Comparison of ENCODE assay signal across 12 cellular contexts in genomic region chr17:13599808-13600398, GRCh38. TPM values are rescaled to one million over a fixed set of nuclear protein-coding genes. Genes with fewer than 3 reads are reported as not detected.
DNase-seq lines count a peak whose midpoint lies in the region; ATAC-seq and TF ChIP-seq lines count a peak whose summit lies in the region.
"Had no signal": no experiment of that assay in that cellular context is flagged by ENCODE, and none has a peak within 500 bp of the region (broad histone marks: within the 10 kb centered on the region; RNA-seq: fewer than 3 reads in every experiment).

No MANE protein-coding gene starts in this region.

- DNase-seq in AG04449 (ENCODE audit: low read depth, low spot score) (no peak), HEK293T (ENCODE audit: extremely low spot score) (no peak), chondrocyte (ENCODE audit: low spot score) (no peak), epidermal melanocyte (ENCODE audit: insufficient read length, low spot score) (no peak), WERI-Rb-1 (no peak)
- no peak for DNase-seq in activated CD8-positive, alpha-beta T cell treated with anti-CD3 and anti-CD28 coated beads for 36 hours
- DNase-seq: Calu3, midbrain, NCI-H82 had no signal

- H3K27me3 Mint-ChIP-seq in chondrocyte (ENCODE audit: low read depth) = no peaks in the 10 kb centered on the region
- H3K27me3 Mint-ChIP-seq in activated CD8-positive, alpha-beta T cell treated with anti-CD3 and anti-CD28 coated beads for 36 hours = peaks cover 45% of the 10 kb centered on the region

- no peak for TF ChIP-seq CTCF in AG04449 (IDR thresholded peaks at IDR 0.05; ENCODE audit: insufficient read depth, low read length, missing control alignments)
- TF ChIP-seq CTCF in chondrocyte (IDR thresholded peaks at IDR 0.05) = no peak
- no peak for TF ChIP-seq CTCF in activated CD8-positive, alpha-beta T cell treated with anti-CD3 and anti-CD28 coated beads for 36 hours (IDR thresholded peaks at IDR 0.05)
- no peak for TF ChIP-seq CTCF in WERI-Rb-1 (IDR thresholded peaks at IDR 0.05; ENCODE audit: low read depth, low read length)

- peak overlapping the region; percentile 86 for H3K27ac Mint-ChIP-seq in chondrocyte (ENCODE audit: unreplicated experiment)
- H3K27ac Mint-ChIP-seq in activated CD8-positive, alpha-beta T cell treated with anti-CD3 and anti-CD28 coated beads for 36 hours = no peak overlapping the region

- peaks cover 8% of the 10 kb centered on the region for H3K27me3 ChIP-seq in WERI-Rb-1 (ENCODE audit: insufficient read depth, low read depth, severe bottlenecking)

- peak overlapping the region; percentile 71 for H3K4me3 Mint-ChIP-seq in chondrocyte (ENCODE audit: unreplicated experiment)
- no peak overlapping the region for H3K4me3 Mint-ChIP-seq in activated CD8-positive, alpha-beta T cell treated with anti-CD3 and anti-CD28 coated beads for 36 hours

- H3K4me1 Mint-ChIP-seq in chondrocyte (ENCODE audit: low read depth) = peaks cover 60% of the 10 kb centered on the region
- H3K4me1 Mint-ChIP-seq in activated CD8-positive, alpha-beta T cell treated with anti-CD3 and anti-CD28 coated beads for 36 hours (ENCODE audit: low read depth) = peaks cover 6% of the 10 kb centered on the region

- H3K4me3 ChIP-seq in AG04449 (ENCODE audit: low read depth, low read length) = peak overlapping the region; percentile 81
- peak overlapping the region; percentile 67 for H3K4me3 ChIP-seq in mesodermal cell (ENCODE audit: extremely low read depth, insufficient read depth, low read length, poor library complexity, severe bottlenecking)
- no peak overlapping the region for H3K4me3 ChIP-seq in WERI-Rb-1 (ENCODE audit: low read depth, low read length)

- H3K4me1 ChIP-seq in mesodermal cell (ENCODE audit: control insufficient read depth, insufficient read depth, low read length, poor library complexity, severe bottlenecking) = peaks cover 11% of the 10 kb centered on the region

- CTCF ChIA-PET in AG04449 (lab: Yijun Ruan, JAX) (interaction anchor here (0.7 kb wide), 1 partner anchor 72 kb away, joined by 3 read pairs; no protein-coding TSS in a partner anchor), HEK293T (lab: Yijun Ruan, JAX) (no interaction called here)
- CTCF ChIA-PET in activated CD8-positive, alpha-beta T cell treated with anti-CD3 and anti-CD28 coated beads for 36 hours (lab: Charles Lee) = interaction anchor here (0.7 to 2.9 kb wide), 2 partner anchors 144 to 702 kb away, joined by 3 to 10 read pairs; no protein-coding TSS in a partner anchor

- H3K27ac ChIP-seq in mesodermal cell (ENCODE audit: low read depth, low read length, severe bottlenecking) = no peak overlapping the region
- no peak overlapping the region for H3K27ac ChIP-seq in WERI-Rb-1
- H3K27ac ChIP-seq: thoracic aorta had no signal

- POLR2A ChIA-PET in AG04449 (lab: Yijun Ruan, JAX) (no interaction called here), HEK293T (lab: Yijun Ruan, JAX) (no interaction called here)
- POLR2A ChIA-PET in activated CD8-positive, alpha-beta T cell treated with anti-CD3 and anti-CD28 coated beads for 36 hours (lab: Charles Lee) = no interaction called here

- 50% methylated on average over 1 of the region's 4 CpGs; no CpG with 5 or more reads in 1 of the 2 experiments for WGBS in mesodermal cell (ENCODE audit: insufficient coverage in 2 of 2), 2 experiments

- H3K9me3 ChIP-seq in mesodermal cell (ENCODE audit: control insufficient read depth, low read length) (no peaks in the 10 kb centered on the region), WERI-Rb-1 (ENCODE audit: severe bottlenecking) (no peaks in the 10 kb centered on the region)
- H3K9me3 ChIP-seq: thoracic aorta had no signal

- no peak for ATAC-seq in activated CD8-positive, alpha-beta T cell treated with anti-CD3 and anti-CD28 coated beads for 36 hours
- ATAC-seq in GM19467 (IDR thresholded peaks at IDR 0.05; ENCODE audit: unreplicated experiment) = no peak

- no peaks in the 10 kb centered on the region for H3K9me3 Mint-ChIP-seq in chondrocyte (ENCODE audit: low read depth)
- H3K9me3 Mint-ChIP-seq in activated CD8-positive, alpha-beta T cell treated with anti-CD3 and anti-CD28 coated beads for 36 hours = no peaks in the 10 kb centered on the region

- H3K36me3 ChIP-seq in mesodermal cell (ENCODE audit: control insufficient read depth, insufficient read depth, low read length) (no peaks in the 10 kb centered on the region), WERI-Rb-1 (no peaks in the 10 kb centered on the region)
- H3K36me3 ChIP-seq: thoracic aorta had no signal

- intact Hi-C loops in activated CD8-positive, alpha-beta T cell treated with anti-CD3 and anti-CD28 coated beads for 36 hours (cut with micrococcal nuclease) = loop anchor here (5.0 kb wide), 1 partner anchor 702 kb away; the partner anchor contains the start of gene HS3ST3B1

- H3K36me3 Mint-ChIP-seq in chondrocyte (ENCODE audit: low read depth) = no peaks in the 10 kb centered on the region
- no peaks in the 10 kb centered on the region for H3K36me3 Mint-ChIP-seq in activated CD8-positive, alpha-beta T cell treated with anti-CD3 and anti-CD28 coated beads for 36 hours (ENCODE audit: low read depth)

TF ChIP-seq in HEK293T, 16 proteins besides CTCF, POLR2A, EP300 and RAD21:
- TF ChIP-seq LEF1 (IDR thresholded peaks at IDR 0.05; ENCODE audit: borderline replicate concordance) (no peak), ARNT (IDR thresholded peaks at IDR 0.05) (no peak), ELF4 (IDR thresholded peaks at IDR 0.05) (no peak), PKNOX1 (IDR thresholded peaks at IDR 0.05) (peak; percentile 57), HDGF (IDR thresholded peaks at IDR 0.05; ENCODE audit: borderline replicate concordance) (no peak), L3MBTL2 (conservative IDR thresholded peaks at IDR 0.05) (no peak), ZNF384 (IDR thresholded peaks at IDR 0.05) (no peak), CTBP1 (IDR thresholded peaks at IDR 0.05; ENCODE audit: borderline replicate concordance) (peak; percentile 48), FOXM1 (IDR thresholded peaks at IDR 0.05; ENCODE audit: borderline replicate concordance) (no peak), SUZ12 (IDR thresholded peaks at IDR 0.05) (no peak), BHLHE40 (IDR thresholded peaks at IDR 0.05; ENCODE audit: borderline replicate concordance) (no peak)

RNA-seq across cellular contexts. Expression of gene HS3ST3A1, which starts 1.8 kb away (rescaled TPM):
- 8.8 to 11.5 TPM (median 10.6 TPM) in 3 replicates for total RNA-seq in chondrocyte
- polyA plus RNA-seq in mesodermal cell (2013, experiment 1 of 2) = 19.6 TPM
- 13.8 TPM for polyA plus RNA-seq in mesodermal cell (2013, experiment 2 of 2)
- total RNA-seq in activated CD8-positive, alpha-beta T cell treated with anti-CD3 and anti-CD28 coated beads for 36 hours = under 1 TPM in 1 of 2 experiments, not detected in 1; 0.11 TPM
- total RNA-seq: Calu3 had no signal
